1 cellular context compared by ENCODE assay signal in genomic region chr14:92400579-92401444, GRCh38.
TF ChIP-seq lines count a peak whose summit lies in the region.

No MANE protein-coding gene starts in this region.

TF ChIP-seq in GM12878, 131 proteins besides CTCF, POLR2A, EP300 and RAD21 (continued from another document and continues in another):
- no peak for TF ChIP-seq HDAC6 (IDR thresholded peaks at IDR 0.05; ENCODE audit: unreplicated experiment)
- peak; percentile 48; the same call in 1 of the 2 replicates for TF ChIP-seq BACH1 (IDR thresholded peaks at IDR 0.05; ENCODE audit: borderline replicate concordance)
- TF ChIP-seq SIX5 (IDR thresholded peaks at IDR 0.05; ENCODE audit: low read depth, low read length, severe bottlenecking), result no peak
- TF ChIP-seq CHD1 (IDR thresholded peaks at IDR 0.05; ENCODE audit: low read depth, low read length), result no peak
- TF ChIP-seq, protein P1, sequence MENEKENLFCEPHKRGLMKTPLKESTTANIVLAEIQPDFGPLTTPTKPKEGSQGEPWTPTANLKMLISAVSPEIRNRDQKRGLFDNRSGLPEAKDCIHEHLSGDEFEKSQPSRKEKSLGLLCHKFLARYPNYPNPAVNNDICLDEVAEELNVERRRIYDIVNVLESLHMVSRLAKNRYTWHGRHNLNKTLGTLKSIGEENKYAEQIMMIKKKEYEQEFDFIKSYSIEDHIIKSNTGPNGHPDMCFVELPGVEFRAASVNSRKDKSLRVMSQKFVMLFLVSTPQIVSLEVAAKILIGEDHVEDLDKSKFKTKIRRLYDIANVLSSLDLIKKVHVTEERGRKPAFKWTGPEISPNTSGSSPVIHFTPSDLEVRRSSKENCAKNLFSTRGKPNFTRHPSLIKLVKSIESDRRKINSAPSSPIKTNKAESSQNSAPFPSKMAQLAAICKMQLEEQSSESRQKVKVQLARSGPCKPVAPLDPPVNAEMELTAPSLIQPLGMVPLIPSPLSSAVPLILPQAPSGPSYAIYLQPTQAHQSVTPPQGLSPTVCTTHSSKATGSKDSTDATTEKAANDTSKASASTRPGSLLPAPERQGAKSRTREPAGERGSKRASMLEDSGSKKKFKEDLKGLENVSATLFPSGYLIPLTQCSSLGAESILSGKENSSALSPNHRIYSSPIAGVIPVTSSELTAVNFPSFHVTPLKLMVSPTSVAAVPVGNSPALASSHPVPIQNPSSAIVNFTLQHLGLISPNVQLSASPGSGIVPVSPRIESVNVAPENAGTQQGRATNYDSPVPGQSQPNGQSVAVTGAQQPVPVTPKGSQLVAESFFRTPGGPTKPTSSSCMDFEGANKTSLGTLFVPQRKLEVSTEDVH (IDR thresholded peaks at IDR 0.05; ENCODE audit: low read depth, partially characterized antibody), result no peak
- 0 out of 2 replicates have a peak, but pooled peaks have one; percentile 57 for TF ChIP-seq RCOR1 (conservative IDR thresholded peaks at IDR 0.05; ENCODE audit: low read depth, low read length)
- TF ChIP-seq, protein P2, sequence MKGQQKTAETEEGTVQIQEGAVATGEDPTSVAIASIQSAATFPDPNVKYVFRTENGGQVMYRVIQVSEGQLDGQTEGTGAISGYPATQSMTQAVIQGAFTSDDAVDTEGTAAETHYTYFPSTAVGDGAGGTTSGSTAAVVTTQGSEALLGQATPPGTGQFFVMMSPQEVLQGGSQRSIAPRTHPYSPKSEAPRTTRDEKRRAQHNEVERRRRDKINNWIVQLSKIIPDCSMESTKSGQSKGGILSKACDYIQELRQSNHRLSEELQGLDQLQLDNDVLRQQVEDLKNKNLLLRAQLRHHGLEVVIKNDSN (IDR thresholded peaks at IDR 0.05; ENCODE audit: borderline replicate concordance, extremely low read length, insufficient read depth, low read depth, low read length), result no peak
- TF ChIP-seq YY1 (IDR thresholded peaks at IDR 0.05; ENCODE audit: low read depth, low read length), result no peak
- TF ChIP-seq, protein P3, sequence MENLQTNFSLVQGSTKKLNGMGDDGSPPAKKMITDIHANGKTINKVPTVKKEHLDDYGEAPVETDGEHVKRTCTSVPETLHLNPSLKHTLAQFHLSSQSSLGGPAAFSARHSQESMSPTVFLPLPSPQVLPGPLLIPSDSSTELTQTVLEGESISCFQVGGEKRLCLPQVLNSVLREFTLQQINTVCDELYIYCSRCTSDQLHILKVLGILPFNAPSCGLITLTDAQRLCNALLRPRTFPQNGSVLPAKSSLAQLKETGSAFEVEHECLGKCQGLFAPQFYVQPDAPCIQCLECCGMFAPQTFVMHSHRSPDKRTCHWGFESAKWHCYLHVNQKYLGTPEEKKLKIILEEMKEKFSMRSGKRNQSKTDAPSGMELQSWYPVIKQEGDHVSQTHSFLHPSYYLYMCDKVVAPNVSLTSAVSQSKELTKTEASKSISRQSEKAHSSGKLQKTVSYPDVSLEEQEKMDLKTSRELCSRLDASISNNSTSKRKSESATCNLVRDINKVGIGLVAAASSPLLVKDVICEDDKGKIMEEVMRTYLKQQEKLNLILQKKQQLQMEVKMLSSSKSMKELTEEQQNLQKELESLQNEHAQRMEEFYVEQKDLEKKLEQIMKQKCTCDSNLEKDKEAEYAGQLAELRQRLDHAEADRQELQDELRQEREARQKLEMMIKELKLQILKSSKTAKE (IDR thresholded peaks at IDR 0.05; ENCODE audit: low read depth, poor library complexity, severe bottlenecking), result peak; percentile 44
- no peak for TF ChIP-seq REST (IDR thresholded peaks at IDR 0.05; ENCODE audit: low read depth, low read length)
- peak; percentile 65; the same call in 1 of the 2 replicates for TF ChIP-seq NFIC (IDR thresholded peaks at IDR 0.05; ENCODE audit: low read depth, low read length)
- TF ChIP-seq FOXK2 (IDR thresholded peaks at IDR 0.05), result peak; percentile 92
- TF ChIP-seq EED (IDR thresholded peaks at IDR 0.05; ENCODE audit: low read depth), result peak; percentile 87
- TF ChIP-seq, protein P4, sequence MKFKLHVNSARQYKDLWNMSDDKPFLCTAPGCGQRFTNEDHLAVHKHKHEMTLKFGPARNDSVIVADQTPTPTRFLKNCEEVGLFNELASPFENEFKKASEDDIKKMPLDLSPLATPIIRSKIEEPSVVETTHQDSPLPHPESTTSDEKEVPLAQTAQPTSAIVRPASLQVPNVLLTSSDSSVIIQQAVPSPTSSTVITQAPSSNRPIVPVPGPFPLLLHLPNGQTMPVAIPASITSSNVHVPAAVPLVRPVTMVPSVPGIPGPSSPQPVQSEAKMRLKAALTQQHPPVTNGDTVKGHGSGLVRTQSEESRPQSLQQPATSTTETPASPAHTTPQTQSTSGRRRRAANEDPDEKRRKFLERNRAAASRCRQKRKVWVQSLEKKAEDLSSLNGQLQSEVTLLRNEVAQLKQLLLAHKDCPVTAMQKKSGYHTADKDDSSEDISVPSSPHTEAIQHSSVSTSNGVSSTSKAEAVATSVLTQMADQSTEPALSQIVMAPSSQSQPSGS (IDR thresholded peaks at IDR 0.05; ENCODE audit: low read length), result peak; percentile 51; the same call in 1 of the 2 replicates
- no peak for TF ChIP-seq TCF3 (IDR thresholded peaks at IDR 0.05; ENCODE audit: borderline replicate concordance, insufficient read depth, low read depth, low read length)
- TF ChIP-seq SMARCA5 (IDR thresholded peaks at IDR 0.05), result 0 out of 2 replicates have a peak, but pooled peaks have one; percentile 29
- TF ChIP-seq BRCA1 (IDR thresholded peaks at IDR 0.05; ENCODE audit: low read depth, low read length), result no peak
- no peak for TF ChIP-seq RFX5 (IDR thresholded peaks at IDR 0.05; ENCODE audit: low read depth, low read length)
- peak; percentile 17 for TF ChIP-seq MEF2B (IDR thresholded peaks at IDR 0.05; ENCODE audit: partially characterized antibody, poor library complexity, severe bottlenecking)
- TF ChIP-seq CREB1 (IDR thresholded peaks at IDR 0.05; ENCODE audit: low read depth), result no peak
- TF ChIP-seq WRNIP1 (IDR thresholded peaks at IDR 0.05; ENCODE audit: borderline replicate concordance, low read depth, low read length), result no peak
- no peak for TF ChIP-seq PAX5 (IDR thresholded peaks at IDR 0.05; ENCODE audit: borderline replicate concordance, low read depth, low read length)
- no peak for TF ChIP-seq EGR1 (IDR thresholded peaks at IDR 0.05; ENCODE audit: borderline replicate concordance in 1 of 2, low read depth in 2 of 2, low read length in 2 of 2)
- no peak for TF ChIP-seq CBX3 (IDR thresholded peaks at IDR 0.05; ENCODE audit: borderline replicate concordance, low read depth)
- TF ChIP-seq, protein P5, sequence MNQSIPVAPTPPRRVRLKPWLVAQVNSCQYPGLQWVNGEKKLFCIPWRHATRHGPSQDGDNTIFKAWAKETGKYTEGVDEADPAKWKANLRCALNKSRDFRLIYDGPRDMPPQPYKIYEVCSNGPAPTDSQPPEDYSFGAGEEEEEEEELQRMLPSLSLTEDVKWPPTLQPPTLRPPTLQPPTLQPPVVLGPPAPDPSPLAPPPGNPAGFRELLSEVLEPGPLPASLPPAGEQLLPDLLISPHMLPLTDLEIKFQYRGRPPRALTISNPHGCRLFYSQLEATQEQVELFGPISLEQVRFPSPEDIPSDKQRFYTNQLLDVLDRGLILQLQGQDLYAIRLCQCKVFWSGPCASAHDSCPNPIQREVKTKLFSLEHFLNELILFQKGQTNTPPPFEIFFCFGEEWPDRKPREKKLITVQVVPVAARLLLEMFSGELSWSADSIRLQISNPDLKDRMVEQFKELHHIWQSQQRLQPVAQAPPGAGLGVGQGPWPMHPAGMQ (IDR thresholded peaks at IDR 0.05; ENCODE audit: borderline replicate concordance), result no peak
- TF ChIP-seq POLR2AphosphoS2 (IDR thresholded peaks at IDR 0.05; ENCODE audit: low read depth, low read length), result no peak
- TF ChIP-seq SP1 (IDR thresholded peaks at IDR 0.05; ENCODE audit: low read depth, low read length), result no peak
- TF ChIP-seq KAT2A (conservative IDR thresholded peaks at IDR 0.05; ENCODE audit: control insufficient read depth, low read depth, low read length), result no peak
- TF ChIP-seq, protein P6, sequence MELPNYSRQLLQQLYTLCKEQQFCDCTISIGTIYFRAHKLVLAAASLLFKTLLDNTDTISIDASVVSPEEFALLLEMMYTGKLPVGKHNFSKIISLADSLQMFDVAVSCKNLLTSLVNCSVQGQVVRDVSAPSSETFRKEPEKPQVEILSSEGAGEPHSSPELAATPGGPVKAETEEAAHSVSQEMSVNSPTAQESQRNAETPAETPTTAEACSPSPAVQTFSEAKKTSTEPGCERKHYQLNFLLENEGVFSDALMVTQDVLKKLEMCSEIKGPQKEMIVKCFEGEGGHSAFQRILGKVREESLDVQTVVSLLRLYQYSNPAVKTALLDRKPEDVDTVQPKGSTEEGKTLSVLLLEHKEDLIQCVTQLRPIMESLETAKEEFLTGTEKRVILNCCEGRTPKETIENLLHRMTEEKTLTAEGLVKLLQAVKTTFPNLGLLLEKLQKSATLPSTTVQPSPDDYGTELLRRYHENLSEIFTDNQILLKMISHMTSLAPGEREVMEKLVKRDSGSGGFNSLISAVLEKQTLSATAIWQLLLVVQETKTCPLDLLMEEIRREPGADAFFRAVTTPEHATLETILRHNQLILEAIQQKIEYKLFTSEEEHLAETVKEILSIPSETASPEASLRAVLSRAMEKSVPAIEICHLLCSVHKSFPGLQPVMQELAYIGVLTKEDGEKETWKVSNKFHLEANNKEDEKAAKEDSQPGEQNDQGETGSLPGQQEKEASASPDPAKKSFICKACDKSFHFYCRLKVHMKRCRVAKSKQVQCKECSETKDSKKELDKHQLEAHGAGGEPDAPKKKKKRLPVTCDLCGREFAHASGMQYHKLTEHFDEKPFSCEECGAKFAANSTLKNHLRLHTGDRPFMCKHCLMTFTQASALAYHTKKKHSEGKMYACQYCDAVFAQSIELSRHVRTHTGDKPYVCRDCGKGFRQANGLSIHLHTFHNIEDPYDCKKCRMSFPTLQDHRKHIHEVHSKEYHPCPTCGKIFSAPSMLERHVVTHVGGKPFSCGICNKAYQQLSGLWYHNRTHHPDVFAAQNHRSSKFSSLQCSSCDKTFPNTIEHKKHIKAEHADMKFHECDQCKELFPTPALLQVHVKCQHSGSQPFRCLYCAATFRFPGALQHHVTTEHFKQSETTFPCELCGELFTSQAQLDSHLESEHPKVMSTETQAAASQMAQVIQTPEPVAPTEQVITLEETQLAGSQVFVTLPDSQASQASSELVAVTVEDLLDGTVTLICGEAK (IDR thresholded peaks at IDR 0.05; ENCODE audit: borderline replicate concordance), result no peak
- TF ChIP-seq STAT1 (conservative IDR thresholded peaks at IDR 0.05), result no peak
- no peak for TF ChIP-seq TAF1 (IDR thresholded peaks at IDR 0.05; ENCODE audit: borderline replicate concordance, low read depth, low read length)
- TF ChIP-seq BCL11A (IDR thresholded peaks at IDR 0.05; ENCODE audit: low read depth, low read length), result peak; percentile 57; the same call in 1 of the 2 replicates
- no peak for TF ChIP-seq CUX1 (IDR thresholded peaks at IDR 0.05; ENCODE audit: insufficient replicate concordance, low read depth, low read length)
- peak; percentile 96 for TF ChIP-seq DPF2 (IDR thresholded peaks at IDR 0.05)
- TF ChIP-seq ZNF622 (IDR thresholded peaks at IDR 0.05), result no peak
